ENCODE assay signal across 28 cellular contexts in the genomic region with DNA sequence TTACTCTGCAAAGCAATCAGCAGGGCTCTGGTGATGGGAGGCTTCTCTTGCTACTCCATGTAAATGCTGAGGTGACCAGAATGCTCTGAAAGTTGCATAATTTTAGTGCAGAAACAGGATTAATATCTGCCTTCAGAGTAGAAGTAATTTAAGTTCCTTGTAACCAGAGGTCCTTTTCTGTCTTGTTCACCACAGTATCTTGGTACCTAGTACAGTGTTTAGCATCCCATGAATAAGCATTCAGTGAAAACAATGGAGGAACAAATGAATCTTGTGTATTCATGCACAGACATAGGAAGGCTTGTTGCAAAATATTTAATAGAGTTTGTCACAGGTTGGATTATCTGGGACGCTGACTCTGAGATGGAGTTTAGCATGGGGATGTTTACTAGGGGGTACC.
"Had no signal": no experiment of that assay in that cellular context is flagged by ENCODE, and none has a peak within 500 bp of the region (broad histone marks: within the 10 kb centered on the region; RNA-seq: fewer than 3 reads in every experiment).

No MANE protein-coding gene starts in this region.

- H3K36me3 Mint-ChIP-seq: naive B cell; natural killer cell treated with Interleukin-12 subunit alpha and Interleukin-12 subunit beta and Interleukin-15 and Interleukin-18, amount 100 ng/mL, for 72 hours; stimulated activated memory B cell treated with anti-CD40 and anti-IgM and Interleukin-4, amounts not matched to agents 10 μg/mL and 1 μg/mL and 100 μg/mL, for 72 hours had no signal

- H3K27me3 Mint-ChIP-seq: naive B cell; natural killer cell treated with Interleukin-12 subunit alpha and Interleukin-12 subunit beta and Interleukin-15 and Interleukin-18, amount 100 ng/mL, for 72 hours; stimulated activated memory B cell treated with anti-CD40 and anti-IgM and Interleukin-4, amounts not matched to agents 10 μg/mL and 1 μg/mL and 100 μg/mL, for 72 hours had no signal

- H3K4me1 Mint-ChIP-seq: naive B cell; stimulated activated memory B cell treated with anti-CD40 and anti-IgM and Interleukin-4, amounts not matched to agents 10 μg/mL and 1 μg/mL and 100 μg/mL, for 72 hours had no signal

- H3K9me3 Mint-ChIP-seq: mesothelial cell of epicardium had no signal

- DNase-seq: effector memory CD4-positive, alpha-beta T cell; foreskin keratinocyte; heart left ventricle; kidney; mesenchymal stem cell; mucosa of descending colon; naive B cell; nucleus accumbens; posterior cingulate gyrus; psoas muscle; right cardiac atrium; sigmoid colon; spleen; stimulated activated CD4-positive, alpha-beta T cell treated with anti-CD3 and anti-CD28 coated beads, Interleukin-4, amount 100 ng/mL, for 4 hours; stimulated activated naive CD8-positive, alpha-beta T cell treated with anti-CD3 and anti-CD28 coated beads, Interleukin-15, Interleukin-2, amounts not matched to agents 100 U/mL and 50 U/mL, for 24 hours; transverse colon; upper lobe of right lung; uterus had no signal

- H3K27me3 ChIP-seq: esophagus muscularis mucosa, foreskin keratinocyte, gastroesophageal sphincter, heart left ventricle, hepatocyte, sigmoid colon, spleen, suprapubic skin, transverse colon, upper lobe of right lung, uterus had no signal

- H3K27ac ChIP-seq: esophagus muscularis mucosa, foreskin keratinocyte, gastroesophageal sphincter, heart left ventricle, hepatocyte, psoas muscle, sigmoid colon, spleen, suprapubic skin, transverse colon, upper lobe of right lung, uterus had no signal

- H3K9me3 ChIP-seq: esophagus muscularis mucosa, gastroesophageal sphincter, mucosa of descending colon, psoas muscle, sigmoid colon, suprapubic skin, transverse colon, upper lobe of right lung, uterus had no signal

- H2AFZ ChIP-seq: hepatocyte had no signal

- H3K4me1 ChIP-seq: foreskin keratinocyte, heart left ventricle, psoas muscle, suprapubic skin, transverse colon, upper lobe of right lung, uterus had no signal

- H3K4me3 Mint-ChIP-seq: mesothelial cell of epicardium; naive B cell; natural killer cell treated with Interleukin-12 subunit alpha and Interleukin-12 subunit beta and Interleukin-15 and Interleukin-18, amount 100 ng/mL, for 72 hours; stimulated activated memory B cell treated with anti-CD40 and anti-IgM and Interleukin-4, amounts not matched to agents 10 μg/mL and 1 μg/mL and 100 μg/mL, for 72 hours had no signal

- H3K36me3 ChIP-seq: sigmoid colon, suprapubic skin, transverse colon, upper lobe of right lung, uterus had no signal

- H3K4me2 ChIP-seq: hepatocyte had no signal

- FAIRE-seq: colon, endothelial cell of umbilical vein, kidney had no signal

- H3K27ac Mint-ChIP-seq: mesothelial cell of epicardium; naive B cell; natural killer cell treated with Interleukin-12 subunit alpha and Interleukin-12 subunit beta and Interleukin-15 and Interleukin-18, amount 100 ng/mL, for 72 hours; stimulated activated memory B cell treated with anti-CD40 and anti-IgM and Interleukin-4, amounts not matched to agents 10 μg/mL and 1 μg/mL and 100 μg/mL, for 72 hours had no signal

- H3K4me3 ChIP-seq: esophagus muscularis mucosa, gastroesophageal sphincter, heart left ventricle, hepatocyte, lung, mucosa of descending colon, psoas muscle, sigmoid colon, spleen, suprapubic skin, transverse colon, upper lobe of right lung, uterus had no signal
